In genomic region chr22:42277988-42278776, GRCh38 we compare ENCODE assay signal across 11 cellular contexts. TPM values are rescaled to one million over a fixed set of nuclear protein-coding genes. Genes with fewer than 3 reads are reported as not detected.
DNase-seq lines count a peak whose midpoint lies in the region; ATAC-seq, FAIRE-seq and TF ChIP-seq lines count a peak whose summit lies in the region.
"Had no signal": no experiment of that assay in that cellular context is flagged by ENCODE, and none has a peak within 500 bp of the region (broad histone marks: within the 10 kb centered on the region; RNA-seq: fewer than 3 reads in every experiment).

No MANE protein-coding gene starts in this region.

- H3K4me3 Mint-ChIP-seq in T-helper 2 cell treated with Interferon-gamma antibody and Interleukin-4, amounts not matched to agents 5 μg/mL and 100 μg/mL, for 36 hours: no peak overlapping the region

- TF ChIP-seq CTCF in AG04450 (IDR thresholded peaks at IDR 0.05; ENCODE audit: low read depth, low read length): peak; percentile 22; the same call in 1 of the 2 replicates
- TF ChIP-seq CTCF in esophagus squamous epithelium (IDR thresholded peaks at IDR 0.05): peak in 4 of 6 experiments; percentile 8 to 38 (median 28)

- no peaks in the 10 kb centered on the region for H3K9me3 Mint-ChIP-seq in T-helper 2 cell treated with Interferon-gamma antibody and Interleukin-4, amounts not matched to agents 5 μg/mL and 100 μg/mL, for 36 hours

- H3K27me3 ChIP-seq in AG04450 (ENCODE audit: control insufficient read depth, insufficient read depth, low read length) (peaks cover 26% of the 10 kb centered on the region), esophagus squamous epithelium (peaks cover 0 to 3% (median 0%) of the 10 kb centered on the region in 4 donors)

- ATAC-seq in GM18505 (IDR thresholded peaks at IDR 0.05; ENCODE audit: unreplicated experiment): no peak
- ATAC-seq: upper lobe of right lung had no signal

- peak; percentile 13 for FAIRE-seq in G401.6 (lab: Jason Lieb, UNC)

- H3K9me3 ChIP-seq in AG04450 (ENCODE audit: control insufficient read depth, insufficient read depth, low read length): no peaks in the 10 kb centered on the region
- H3K9me3 ChIP-seq in esophagus squamous epithelium: no peaks in the 10 kb centered on the region
- H3K9me3 ChIP-seq: upper lobe of right lung had no signal

- no peak overlapping the region for H3K27ac Mint-ChIP-seq in T-helper 2 cell treated with Interferon-gamma antibody and Interleukin-4, amounts not matched to agents 5 μg/mL and 100 μg/mL, for 36 hours

- no peaks in the 10 kb centered on the region for H3K36me3 ChIP-seq in esophagus squamous epithelium
- H3K36me3 ChIP-seq: upper lobe of right lung had no signal

- peaks cover 3% of the 10 kb centered on the region for H3K4me1 Mint-ChIP-seq in T-helper 2 cell treated with Interferon-gamma antibody and Interleukin-4, amounts not matched to agents 5 μg/mL and 100 μg/mL, for 36 hours (ENCODE audit: low read depth)

- H3K4me1 ChIP-seq in esophagus squamous epithelium: peaks cover 2 to 80% (median 24%) of the 10 kb centered on the region in 3 donors

- peaks cover 10% of the 10 kb centered on the region for H3K27me3 Mint-ChIP-seq in T-helper 2 cell treated with Interferon-gamma antibody and Interleukin-4, amounts not matched to agents 5 μg/mL and 100 μg/mL, for 36 hours (ENCODE audit: low read depth)

- no peak overlapping the region for H3K27ac ChIP-seq in AG04450 (ENCODE audit: low read depth, low read length)
- H3K27ac ChIP-seq in esophagus squamous epithelium: no peak overlapping the region
- H3K27ac ChIP-seq: epithelial cell of prostate, upper lobe of right lung had no signal

- CTCF ChIA-PET in AG04450 (lab: Charles Lee): interaction anchor here (0.6 to 1.7 kb wide), 2 partner anchors 158 to 166 kb away, joined by 3 to 8 read pairs; no protein-coding TSS in a partner anchor

- DNase-seq in AG04450 (ENCODE audit: low read depth, low spot score): no peak
- peak; percentile 78 for DNase-seq in NCI-H2171 treated with DMSO at 0.1 percent for 48 hours (lab: John Stamatoyannopoulos, UW)
- DNase-seq in esophagus squamous epithelium (lab: John Stamatoyannopoulos, UW): no peak
- no peak for DNase-seq in T-helper 2 cell treated with Interferon-gamma antibody and Interleukin-4, amounts not matched to agents 5 μg/mL and 100 μg/mL, for 36 hours (ENCODE audit: low spot score)
- DNase-seq in mucosa of gallbladder (ENCODE audit: low spot score): no peak
- no peak for DNase-seq in HuH-7 (ENCODE audit: low spot score)
- DNase-seq: activated CD4-positive, alpha-beta T cell treated with anti-CD3 and anti-CD28 coated beads for 48 hours; upper lobe of right lung had no signal

- POLR2A ChIA-PET in AG04450 (lab: Yijun Ruan, JAX): no interaction called here

- no peak overlapping the region for H3K4me3 ChIP-seq in AG04450 (ENCODE audit: low read depth, low read length)
- H3K4me3 ChIP-seq in esophagus squamous epithelium: no peak overlapping the region
- H3K4me3 ChIP-seq: upper lobe of right lung had no signal

- TF ChIP-seq POLR2A in esophagus squamous epithelium (IDR thresholded peaks at IDR 0.05) (no peak), GM18505 (IDR thresholded peaks at IDR 0.05; ENCODE audit: borderline replicate concordance, extremely low read depth, insufficient read depth, insufficient read length) (no peak)

- no peaks in the 10 kb centered on the region for H3K36me3 Mint-ChIP-seq in T-helper 2 cell treated with Interferon-gamma antibody and Interleukin-4, amounts not matched to agents 5 μg/mL and 100 μg/mL, for 36 hours (ENCODE audit: low read depth)

- 44 to 68% methylated on average over 9 to 17 of the region's 21 CpGs for WGBS in esophagus squamous epithelium, 2 donors

- intact Hi-C loops in esophagus squamous epithelium (cut with DNase I): loop anchor here (5.0 kb wide), 1 partner anchor 159 kb away; no protein-coding TSS in a partner anchor

RNA-seq across cellular contexts. Expression of gene TCF20, which starts 7.7 kb away (rescaled TPM):
- polyA plus RNA-seq in AG04450 (2011; rRNA removed): 14.1 TPM in 2 replicates
- polyA minus RNA-seq in AG04450 (2011; rRNA and poly(A)+ RNA removed): 45.0 and 45.7 TPM in 2 replicates
- total RNA-seq in esophagus squamous epithelium (10 to 100 TPM; 40.2 to 52.5 (median 41.0) TPM), mucosa of gallbladder (50.2 TPM)
